ENCODE assay signal across 1 cellular context in the genomic region with DNA sequence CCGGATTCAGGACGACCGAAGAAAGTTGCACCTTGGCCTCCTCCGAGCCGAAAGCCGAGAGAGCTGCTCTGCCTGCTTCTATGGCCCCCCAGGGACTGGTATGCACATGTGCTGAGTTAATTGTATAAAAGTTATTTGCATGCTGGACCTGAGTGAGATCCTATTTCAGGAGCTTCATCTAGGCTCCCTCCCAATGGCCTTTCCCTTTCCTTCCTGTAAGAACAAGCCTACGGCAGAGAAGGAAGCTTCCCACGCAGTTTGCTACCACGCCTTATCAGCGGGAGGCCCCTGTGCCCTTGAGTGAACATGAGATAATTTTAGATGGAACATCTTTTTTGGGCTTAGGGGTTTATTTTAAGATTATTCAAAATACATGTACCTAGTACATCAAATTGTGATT.
TF ChIP-seq lines count a peak whose summit lies in the region.

No MANE protein-coding gene starts in this region.

TF ChIP-seq in HepG2, 621 proteins besides CTCF, POLR2A, EP300 and RAD21:
- TF ChIP-seq, protein P1, sequence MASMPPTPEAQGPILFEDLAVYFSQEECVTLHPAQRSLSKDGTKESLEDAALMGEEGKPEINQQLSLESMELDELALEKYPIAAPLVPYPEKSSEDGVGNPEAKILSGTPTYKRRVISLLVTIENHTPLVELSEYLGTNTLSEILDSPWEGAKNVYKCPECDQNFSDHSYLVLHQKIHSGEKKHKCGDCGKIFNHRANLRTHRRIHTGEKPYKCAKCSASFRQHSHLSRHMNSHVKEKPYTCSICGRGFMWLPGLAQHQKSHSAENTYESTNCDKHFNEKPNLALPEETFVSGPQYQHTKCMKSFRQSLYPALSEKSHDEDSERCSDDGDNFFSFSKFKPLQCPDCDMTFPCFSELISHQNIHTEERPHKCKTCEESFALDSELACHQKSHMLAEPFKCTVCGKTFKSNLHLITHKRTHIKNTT (CRISPR knock-in tag; IDR thresholded peaks at IDR 0.05): no peak
- peak; percentile 29; the same call in 1 of the 2 replicates for TF ChIP-seq ATF7 (IDR thresholded peaks at IDR 0.05)
- TF ChIP-seq ATF7 (CRISPR knock-in tag; IDR thresholded peaks at IDR 0.05): no peak
